Comparison of ENCODE assay signal across 22 cellular contexts in the genomic region with DNA sequence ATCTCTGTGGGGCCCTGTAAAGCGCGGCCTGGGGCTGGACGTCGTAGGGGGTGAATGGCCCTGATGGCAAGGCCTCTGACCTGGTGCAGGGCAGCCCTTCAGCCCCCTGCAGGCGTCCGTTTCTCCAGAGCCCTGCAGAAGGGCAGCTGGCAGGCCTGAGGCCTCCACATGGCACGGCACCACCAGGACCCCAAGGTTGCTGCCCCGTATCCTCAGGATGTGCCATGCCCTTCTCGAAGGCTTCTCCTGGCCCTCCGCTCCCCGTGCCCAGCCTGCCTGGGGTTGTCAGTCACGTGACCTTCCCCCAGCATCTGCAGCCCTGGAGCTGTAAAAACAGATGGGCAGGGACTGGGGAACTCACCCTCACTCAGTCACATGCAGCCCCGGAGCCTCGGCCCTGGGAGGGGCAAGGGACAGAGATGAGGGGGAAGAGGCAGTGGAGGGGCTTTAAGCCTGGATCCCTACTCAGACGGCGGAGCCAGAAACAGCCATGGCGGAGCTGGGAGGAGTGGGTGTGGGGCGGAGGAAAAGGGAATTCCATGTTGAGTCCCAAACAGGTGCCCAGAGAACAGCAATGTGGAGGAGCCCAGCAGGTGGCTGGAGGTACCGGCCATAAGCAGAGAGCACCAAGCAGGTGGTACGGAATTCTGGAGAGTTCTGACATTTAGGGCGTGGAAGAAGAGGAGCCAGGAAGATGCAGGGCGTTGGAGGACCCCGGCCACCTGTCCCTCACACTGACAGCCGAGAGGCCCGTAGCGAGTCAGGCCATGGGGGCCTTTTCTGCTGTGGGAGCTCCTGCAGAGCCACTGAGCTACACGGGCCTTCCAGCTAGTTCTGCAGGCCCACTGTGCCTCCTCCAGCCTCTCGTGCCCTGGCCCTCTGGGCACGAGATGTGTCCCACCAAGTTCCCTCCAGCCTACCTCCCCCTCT.
A peak's percentile ranks its signal among the peaks of the same experiment; 100 is the strongest.
DNase-seq lines count a peak whose midpoint lies in the region; ATAC-seq, FAIRE-seq and TF ChIP-seq lines count a peak whose summit lies in the region.
"Had no signal": no experiment of that assay in that cellular context is flagged by ENCODE, and none has a peak within 500 bp of the region (broad histone marks: within the 10 kb centered on the region; RNA-seq: fewer than 3 reads in every experiment).

No MANE protein-coding gene starts in this region.

- TF ChIP-seq EP300 in H1 (IDR thresholded peaks at IDR 0.05; ENCODE audit: borderline replicate concordance in 1 of 2, low read depth in 2 of 2, low read length in 2 of 2) = no peak

- H3K14ac ChIP-seq in H1 (ENCODE audit: insufficient read length) (no peak overlapping the region), neuronal stem cell (ENCODE audit: low read length) (no peak overlapping the region)

- no peak overlapping the region for H3K56ac ChIP-seq in H1 (replicated peaks; ENCODE audit: insufficient read length, low read depth, low read length)

- H3K23ac ChIP-seq in H1 (ENCODE audit: insufficient read length) = no peak overlapping the region
- peak overlapping the region; percentile 67 for H3K23ac ChIP-seq in neuronal stem cell (ENCODE audit: low read depth, low read length, poor library complexity)

- H2BK12ac ChIP-seq in H1 (ENCODE audit: low read depth, low read length) (no peak overlapping the region; the same call in 1 of the 2 replicates), neuronal stem cell (ENCODE audit: low read length) (peak overlapping the region; percentile 49)

- no peak for TF ChIP-seq CTCF in H1 (IDR thresholded peaks at IDR 0.05; ENCODE audit: control extremely low read depth in 1 of 3, insufficient read depth in 1 of 3, low read depth in 1 of 3, low read length in 3 of 3)

- H3K4ac ChIP-seq in H1 (replicated peaks; ENCODE audit: insufficient read length, low read depth, low read length) (no peak overlapping the region), neuronal stem cell (ENCODE audit: low read length) (no peak overlapping the region)

- no peak overlapping the region for H3K9ac ChIP-seq in H1 (replicated peaks in 1 of 4; ENCODE audit: extremely low read depth in 1 of 4, low read depth in 3 of 4, low read length in 3 of 4)
- peak overlapping the region; percentile 30 for H3K9ac ChIP-seq in neuronal stem cell (ENCODE audit: low read depth, low read length, poor library complexity)
- H3K9ac ChIP-seq: KMS-11 had no signal

- H2BK120ac ChIP-seq in H1 (replicated peaks; ENCODE audit: low read depth, low read length) (no peak overlapping the region), neuronal stem cell (ENCODE audit: low read depth, low read length) (no peak overlapping the region)

- H3K4me3 ChIP-seq in H1 (ENCODE audit: extremely low read depth in 1 of 4, insufficient read depth in 2 of 4, low read depth in 3 of 4, low read length in 4 of 4) (no peak overlapping the region), neuronal stem cell (ENCODE audit: low read length in 2 of 2) (no peak overlapping the region)
- H3K4me3 ChIP-seq: lung, SJCRH30, upper lobe of left lung had no signal

- no peak overlapping the region for H2BK15ac ChIP-seq in H1 (ENCODE audit: low read length)
- peak overlapping the region; percentile 18 for H2BK15ac ChIP-seq in neuronal stem cell (ENCODE audit: low read length)

- no peak overlapping the region for H2BK20ac ChIP-seq in H1 (ENCODE audit: low read length)

- H3K18ac ChIP-seq in H1 (ENCODE audit: extremely low read depth, low read length) (no peak overlapping the region), neuronal stem cell (ENCODE audit: low read length) (peak overlapping the region; percentile 67)

- WGBS in H1 (ENCODE audit: extremely low coverage in 1 of 2, insufficient coverage in 1 of 2, insufficient read length in 1 of 2, insufficient replicate concordance in 2 of 2, low coverage in 1 of 2, low lambda C conversion rate in 2 of 2, missing lambda C conversion rate in 1 of 2), 2 experiments = 91% methylated on average over 29 of the region's 29 CpGs; no CpG with 5 or more reads in 1 of the 2 experiments
- WGBS in neuronal stem cell (ENCODE audit: extremely low coverage in 2 of 2, insufficient read length in 2 of 2, insufficient replicate concordance in 1 of 2), 2 donors = no CpG with 5 or more reads among the region's 29 CpGs

- no peak for TF ChIP-seq POLR2A in H1 (IDR thresholded peaks at IDR 0.05; ENCODE audit: control extremely low read depth in 1 of 2, low read depth in 2 of 2, low read length in 2 of 2)

- no peaks in the 10 kb centered on the region for H3K36me3 ChIP-seq in H1 (ENCODE audit: control insufficient read depth in 2 of 4, insufficient read depth in 4 of 4, low read length in 3 of 4)
- no peaks in the 10 kb centered on the region for H3K36me3 ChIP-seq in neuronal stem cell (replicated peaks in 1 of 2; ENCODE audit: control insufficient read depth in 2 of 2, insufficient read depth in 2 of 2, low read length in 2 of 2)
- H3K36me3 ChIP-seq: SJCRH30, upper lobe of left lung had no signal

- no peak overlapping the region for H2BK5ac ChIP-seq in H1 (ENCODE audit: low read depth, low read length)
- peak overlapping the region; percentile 1 for H2BK5ac ChIP-seq in neuronal stem cell (ENCODE audit: low read length)

- H3K27me3 ChIP-seq in H1 (replicated peaks in 1 of 4; ENCODE audit: control insufficient read depth in 3 of 4, extremely low read depth in 1 of 4, insufficient read depth in 3 of 4, low read length in 3 of 4) (no peaks in the 10 kb centered on the region), neuronal stem cell (ENCODE audit: control insufficient read depth in 3 of 3, insufficient read depth in 3 of 3, low read depth in 1 of 3, low read length in 3 of 3) (no peaks in the 10 kb centered on the region)
- H3K27me3 ChIP-seq: SJCRH30, upper lobe of left lung had no signal

- POLR2A ChIA-PET in H1 (lab: Charles Lee; ENCODE audit: partially characterized antibody) = interaction anchor here (0.7 to 2.7 kb wide), 2 partner anchors 9 to 23 kb away, joined by 3 to 9 read pairs; no protein-coding TSS in a partner anchor

- H3K79me1 ChIP-seq in H1 (ENCODE audit: low read depth, low read length) (no peaks in the 10 kb centered on the region; the same call in 1 of the 2 replicates), neuronal stem cell (ENCODE audit: low read depth, low read length) (peaks cover 3% of the 10 kb centered on the region)

- H3K9me3 ChIP-seq in H1 (ENCODE audit: insufficient read depth in 2 of 2, low read depth in 1 of 2, low read length in 1 of 2) (no peaks in the 10 kb centered on the region), neuronal stem cell (replicated peaks in 1 of 2; ENCODE audit: control insufficient read depth in 2 of 2, insufficient read depth in 1 of 2, low read depth in 1 of 2, low read length in 2 of 2) (no peaks in the 10 kb centered on the region)
- H3K9me3 ChIP-seq: SJCRH30, upper lobe of left lung had no signal

- ATAC-seq in HG03025 (IDR thresholded peaks at IDR 0.05; ENCODE audit: low FRiP score, unreplicated experiment) = no peak

- H2AK5ac ChIP-seq in H1 (ENCODE audit: low read depth, low read length) = 0 out of 2 replicates have a peak overlapping the region, but pooled peaks have one; percentile 39
- peak overlapping the region; percentile 93 for H2AK5ac ChIP-seq in neuronal stem cell (ENCODE audit: low read depth, low read length)

- H4K8ac ChIP-seq in H1 (ENCODE audit: extremely low read depth, insufficient read depth, low read length) = no peak overlapping the region
- peak overlapping the region; percentile 72 for H4K8ac ChIP-seq in neuronal stem cell (ENCODE audit: low read depth, low read length)

- H3K27ac ChIP-seq in H1 (ENCODE audit: low read depth, low read length) (no peak overlapping the region), neuronal stem cell (replicated peaks; ENCODE audit: low read length) (no peak overlapping the region)
- H3K27ac ChIP-seq: KMS-11, SJCRH30, upper lobe of left lung had no signal

- CTCF ChIA-PET in H1 (lab: Charles Lee; ENCODE audit: partially characterized antibody) = interaction anchor here (1.2 to 2.8 kb wide), 4 partner anchors 29 to 62 kb away, joined by 3 to 9 read pairs (median 4); no protein-coding TSS in a partner anchor

- DNase-seq in DMS 273 treated with DMSO at 0.1 percent for 48 hours (lab: John Stamatoyannopoulos, UW) (peak; percentile 44), NCI-H2171 (lab: John Stamatoyannopoulos, UW) (peak; percentile 53), H1 (ENCODE audit: low read depth in 1 of 2, low spot score in 2 of 2) (no peak), neuronal stem cell (ENCODE audit: low spot score) (no peak)
- no peak for DNase-seq in stimulated activated naive CD4-positive, alpha-beta T cell treated with Interleukin-2 at 50 U/mL for 16 hours (lab: John Stamatoyannopoulos, UW)
- DNase-seq in activated CD4-positive, alpha-beta T cell treated with anti-CD3 and anti-CD28 coated beads for 48 hours = no peak
- DNase-seq in central memory CD4-positive, alpha-beta T cell = no peak
- DNase-seq: activated naive CD4-positive, alpha-beta T cell treated with anti-CD3 and anti-CD28 coated beads, Interleukin-2, amount 50 U/mL, for 16 hours; CD4-positive, alpha-beta T cell; HFFc6; MV-4-11; NCI-H146; PC-3; SJCRH30; substantia nigra; T-helper 1 cell; upper lobe of left lung had no signal

- H3K79me2 ChIP-seq in H1 (ENCODE audit: control insufficient read depth in 1 of 2, insufficient read depth in 2 of 2, low read length in 2 of 2) = no peaks in the 10 kb centered on the region

- H4K20me1 ChIP-seq in H1 (replicated peaks in 1 of 2; ENCODE audit: control insufficient read depth in 1 of 2, insufficient read depth in 2 of 2, low read length in 2 of 2) = peaks cover 1 to 4% of the 10 kb centered on the region in 2 experiments

- no peak overlapping the region for H2AFZ ChIP-seq in H1 (ENCODE audit: low read length)
- H2AFZ ChIP-seq in neuronal stem cell (ENCODE audit: low read length) = no peak overlapping the region

- no peaks in the 10 kb centered on the region for H3K23me2 ChIP-seq in H1 (ENCODE audit: low read depth, low read length)

- no peak for FAIRE-seq in H1 (lab: Jason Lieb, UNC)
- FAIRE-seq: G401.6, islet of Langerhans had no signal

- H3K4me2 ChIP-seq in H1 (ENCODE audit: insufficient read depth in 1 of 2, low read depth in 2 of 2, low read length in 2 of 2) = no peak overlapping the region
- no peak overlapping the region for H3K4me2 ChIP-seq in neuronal stem cell (ENCODE audit: insufficient read depth, low read length, poor library complexity, severe bottlenecking)
- H3K4me2 ChIP-seq: KMS-11 had no signal

- peaks cover 0 to 17% (median 8%) of the 10 kb centered on the region in 4 experiments; a peak in 5 of 7 replicates for H3K4me1 ChIP-seq in H1 (replicated peaks in 1 of 4; ENCODE audit: control insufficient read depth in 3 of 4, insufficient read depth in 4 of 4, low read length in 3 of 4)
- peaks cover 12 to 21% of the 10 kb centered on the region in 2 donors for H3K4me1 ChIP-seq in neuronal stem cell (ENCODE audit: control insufficient read depth in 2 of 2, insufficient read depth in 1 of 2, low read depth in 1 of 2, low read length in 2 of 2)

- no peak for TF ChIP-seq RAD21 in H1 (IDR thresholded peaks at IDR 0.05 in 1 of 2, conservative IDR thresholded peaks at IDR 0.05 in 1 of 2; ENCODE audit: low read depth in 2 of 2, low read length in 2 of 2)

- H4K91ac ChIP-seq in H1 (replicated peaks; ENCODE audit: insufficient read length, low read length) = no peak overlapping the region
- peak overlapping the region; percentile 22 for H4K91ac ChIP-seq in neuronal stem cell (ENCODE audit: low read depth, low read length, poor library complexity)

- H4K5ac ChIP-seq in H1 (ENCODE audit: insufficient read length, low read depth, low read length) = no peak overlapping the region

Comparison
In these comparisons a context has a peak if more than half of its experiments do, and no peak if none do; other contexts are left out.
1. DNase-seq: peak in DMS 273 treated with DMSO at 0.1 percent for 48 hours (single experiment) and NCI-H2171 (single experiment); none in H1 (0 of 2), neuronal stem cell (single experiment), stimulated activated naive CD4-positive, alpha-beta T cell treated with Interleukin-2 at 50 U/mL for 16 hours (single experiment), activated CD4-positive, alpha-beta T cell treated with anti-CD3 and anti-CD28 coated beads for 48 hours (single experiment) and central memory CD4-positive, alpha-beta T cell (single experiment).